Comparison of ENCODE assay signal across 26 cellular contexts in the genomic region with DNA sequence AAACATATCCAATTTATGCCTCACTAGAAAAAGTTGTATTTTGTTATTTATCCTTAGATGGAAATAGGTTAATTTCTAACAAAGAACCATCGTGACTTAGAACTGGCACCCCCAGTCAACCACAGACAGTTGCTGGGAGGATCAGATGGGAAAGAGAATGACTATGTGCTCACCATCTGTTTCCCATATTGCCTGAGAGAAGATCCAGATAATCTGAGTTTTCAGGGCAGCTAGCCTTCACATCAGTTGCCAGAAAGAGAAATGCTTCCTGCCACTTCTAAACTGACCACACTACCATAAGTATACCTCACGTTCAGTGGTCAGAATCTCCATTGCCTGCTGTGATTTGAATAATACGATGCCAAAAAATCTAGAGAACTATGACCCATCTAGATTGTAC. TPM values are rescaled to one million over a fixed set of nuclear protein-coding genes. Genes with fewer than 3 reads are reported as not detected.
A peak's percentile ranks its signal among the peaks of the same experiment; 100 is the strongest.
DNase-seq lines count a peak whose midpoint lies in the region; ATAC-seq and TF ChIP-seq lines count a peak whose summit lies in the region.
"Had no signal": no experiment of that assay in that cellular context is flagged by ENCODE, and none has a peak within 500 bp of the region (broad histone marks: within the 10 kb centered on the region; RNA-seq: fewer than 3 reads in every experiment).

No MANE protein-coding gene starts in this region.

- ATAC-seq in SK-N-SH treated with all-trans-retinoic acid at 6 μM for 48 hours, result peak; percentile 67; the same call in 2 of the 3 replicates
- ATAC-seq in GM21529 (IDR thresholded peaks at IDR 0.05; ENCODE audit: unreplicated experiment), result no peak
- ATAC-seq: activated naive CD8-positive, alpha-beta T cell treated with anti-CD3 and anti-CD28 coated beads, Interleukin-2, amount 50 U/mL, for 24 hours; left cardiac atrium; Right ventricle myocardium inferior had no signal

- H3K4me3 ChIP-seq in AG10803 (ENCODE audit: low read length), result no peak overlapping the region
- H3K4me3 ChIP-seq: breast epithelium, HAP-1, thyroid gland had no signal

- H3K27ac Mint-ChIP-seq in glutamatergic neuron (ENCODE audit: unreplicated experiment), result peak overlapping the region; percentile 66
- H3K27ac Mint-ChIP-seq: activated naive CD8-positive, alpha-beta T cell treated with anti-CD3 and anti-CD28 coated beads, Interleukin-2, amount 50 U/mL, for 24 hours; CD4-positive, alpha-beta memory T cell had no signal

- H3K4me1 Mint-ChIP-seq in glutamatergic neuron (ENCODE audit: low read depth, unreplicated experiment), result peaks cover 47% of the 10 kb centered on the region

- TF ChIP-seq CTCF in AG10803 (conservative IDR thresholded peaks at IDR 0.05; ENCODE audit: low read length) (no peak), glutamatergic neuron (IDR thresholded peaks at IDR 0.05; ENCODE audit: partially characterized antibody, unreplicated experiment) (no peak)

- peak; percentile 80 for DNase-seq in AG10803 (ENCODE audit: low read depth)
- DNase-seq in GM04504 (ENCODE audit: low read depth), result peak; percentile 48
- DNase-seq in glutamatergic neuron, result no peak
- DNase-seq in ecto neural progenitor cell (ENCODE audit: low spot score), result no peak
- DNase-seq in DMS79 (lab: John Stamatoyannopoulos, UW), result no peak
- DNase-seq in DMS153 (lab: John Stamatoyannopoulos, UW), result no peak
- DNase-seq: activated CD4-positive, alpha-beta T cell treated with anti-CD3 and anti-CD28 coated beads, Interleukin-2, amount 50 U/mL, for 1 hour; activated effector memory CD4-positive, alpha-beta T cell treated with Interleukin-2 at 50 U/mL for 16 hours; activated naive CD8-positive, alpha-beta T cell treated with anti-CD3 and anti-CD28 coated beads, Interleukin-2, amount 50 U/mL, for 24 hours; CD4-positive, alpha-beta memory T cell; DND-41; Karpas-422; left cardiac atrium; mesendoderm; NCI-H1048; NCI-H2029 treated with DMSO at 0.1 percent for 48 hours; NCI-H510A; stimulated activated CD4-positive, alpha-beta T cell treated with anti-CD3 and anti-CD28 coated beads, Interleukin-1b, Interleukin-23, amount 100 ng/mL, for 48 hours; stimulated activated naive CD4-positive, alpha-beta T cell treated with Interleukin-2 at 50 U/mL for 16 hours; thyroid gland had no signal

- H3K36me3 Mint-ChIP-seq in glutamatergic neuron (ENCODE audit: unreplicated experiment), result no peaks in the 10 kb centered on the region

- no peak overlapping the region for H3K4me3 Mint-ChIP-seq in glutamatergic neuron (ENCODE audit: unreplicated experiment)
- H3K4me3 Mint-ChIP-seq: activated naive CD8-positive, alpha-beta T cell treated with anti-CD3 and anti-CD28 coated beads, Interleukin-2, amount 50 U/mL, for 24 hours; CD4-positive, alpha-beta memory T cell; nephron had no signal

- peaks cover 4% of the 10 kb centered on the region for H3K9me3 Mint-ChIP-seq in glutamatergic neuron (ENCODE audit: unreplicated experiment)
- H3K9me3 Mint-ChIP-seq: activated naive CD8-positive, alpha-beta T cell treated with anti-CD3 and anti-CD28 coated beads, Interleukin-2, amount 50 U/mL, for 24 hours; CD4-positive, alpha-beta memory T cell; nephron had no signal

- H3K27me3 Mint-ChIP-seq in glutamatergic neuron (ENCODE audit: unreplicated experiment), result no peaks in the 10 kb centered on the region
- H3K27me3 Mint-ChIP-seq: activated naive CD8-positive, alpha-beta T cell treated with anti-CD3 and anti-CD28 coated beads, Interleukin-2, amount 50 U/mL, for 24 hours; CD4-positive, alpha-beta memory T cell had no signal

TF ChIP-seq in SK-N-SH treated with all-trans-retinoic acid at 6 μM for 48 hours, 23 proteins besides CTCF, POLR2A, EP300 and RAD21:
- TF ChIP-seq, protein P1, sequence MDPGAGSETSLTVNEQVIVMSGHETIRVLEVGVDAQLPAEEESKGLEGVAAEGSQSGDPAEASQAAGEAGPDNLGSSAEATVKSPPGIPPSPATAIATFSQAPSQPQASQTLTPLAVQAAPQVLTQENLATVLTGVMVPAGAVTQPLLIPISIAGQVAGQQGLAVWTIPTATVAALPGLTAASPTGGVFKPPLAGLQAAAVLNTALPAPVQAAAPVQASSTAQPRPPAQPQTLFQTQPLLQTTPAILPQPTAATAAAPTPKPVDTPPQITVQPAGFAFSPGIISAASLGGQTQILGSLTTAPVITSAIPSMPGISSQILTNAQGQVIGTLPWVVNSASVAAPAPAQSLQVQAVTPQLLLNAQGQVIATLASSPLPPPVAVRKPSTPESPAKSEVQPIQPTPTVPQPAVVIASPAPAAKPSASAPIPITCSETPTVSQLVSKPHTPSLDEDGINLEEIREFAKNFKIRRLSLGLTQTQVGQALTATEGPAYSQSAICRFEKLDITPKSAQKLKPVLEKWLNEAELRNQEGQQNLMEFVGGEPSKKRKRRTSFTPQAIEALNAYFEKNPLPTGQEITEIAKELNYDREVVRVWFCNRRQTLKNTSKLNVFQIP (CRISPR knock-in tag; IDR thresholded peaks at IDR 0.05; ENCODE audit: borderline replicate concordance, low read depth), result no peak
- TF ChIP-seq TSHZ2 (CRISPR knock-in tag; IDR thresholded peaks at IDR 0.05) (peak; percentile 63; the same call in 1 of the 2 replicates), TOX (CRISPR knock-in tag; IDR thresholded peaks at IDR 0.05; ENCODE audit: borderline replicate concordance) (no peak), TCF4 (CRISPR knock-in tag; IDR thresholded peaks at IDR 0.05; ENCODE audit: borderline replicate concordance) (peak; percentile 81), GLIS3 (CRISPR knock-in tag; IDR thresholded peaks at IDR 0.05) (no peak)

RNA-seq across cellular contexts. Expression of gene NEB, which starts 28.4 kb away (rescaled TPM):
- 0.59 TPM for total RNA-seq in glutamatergic neuron (ENCODE audit: unreplicated experiment)

Comparison
In these comparisons a context has a peak if more than half of its experiments do, and no peak if none do; other contexts are left out.
1. DNase-seq: peak in AG10803 (single experiment) and GM04504 (single experiment); none in glutamatergic neuron (single experiment), ecto neural progenitor cell (single experiment), DMS79 (single experiment) and DMS153 (single experiment).